27 cellular contexts compared by ENCODE assay signal in genomic region chr17:8504460-8505207, GRCh38.
"Had no signal": no experiment of that assay in that cellular context is flagged by ENCODE, and none has a peak within 500 bp of the region (broad histone marks: within the 10 kb centered on the region; RNA-seq: fewer than 3 reads in every experiment).

No MANE protein-coding gene starts in this region.

- H3K36me3 ChIP-seq: transverse colon, uterus had no signal

- H3K4me3 Mint-ChIP-seq: activated B cell treated with CpG ODN at 0.5 μM for 24 hours; activated CD4-positive, alpha-beta T cell treated with anti-CD3 and anti-CD28 coated beads for 36 hours; activated naive CD8-positive, alpha-beta T cell; stimulated activated naive B cell treated with anti-CD40 and anti-IgM and Interleukin-4, amounts not matched to agents 10 μg/mL and 1 μg/mL and 100 μg/mL, for 72 hours; T-helper 2 cell treated with Interferon-gamma antibody and Interleukin-4, amounts not matched to agents 5 μg/mL and 100 μg/mL, for 36 hours had no signal

- H3K27me3 ChIP-seq: brain microvascular endothelial cell, esophagus muscularis mucosa, foreskin keratinocyte, heart right ventricle, right atrium auricular region, stomach, suprapubic skin, transverse colon, uterus had no signal

- H2AFZ ChIP-seq: parathyroid adenoma had no signal

- H3K27me3 Mint-ChIP-seq: activated B cell treated with CpG ODN at 0.5 μM for 24 hours; activated CD4-positive, alpha-beta T cell treated with anti-CD3 and anti-CD28 coated beads for 36 hours; activated naive CD8-positive, alpha-beta T cell; stimulated activated naive B cell treated with anti-CD40 and anti-IgM and Interleukin-4, amounts not matched to agents 10 μg/mL and 1 μg/mL and 100 μg/mL, for 72 hours had no signal

- H3K4me3 ChIP-seq: esophagus muscularis mucosa, heart right ventricle, lower lobe of right lung, right atrium auricular region, stomach, suprapubic skin, transverse colon, uterus had no signal

- H3K9me3 ChIP-seq: esophagus muscularis mucosa, heart right ventricle, lower lobe of right lung, right atrium auricular region, stomach, suprapubic skin, transverse colon, uterus had no signal

- H3K9ac ChIP-seq: parathyroid adenoma had no signal

- H3K79me2 ChIP-seq: parathyroid adenoma had no signal

- H3K27ac ChIP-seq: brain microvascular endothelial cell, foreskin keratinocyte, lower lobe of right lung, parathyroid adenoma, stomach, suprapubic skin, transverse colon, uterus had no signal

- H3K4me1 Mint-ChIP-seq: activated B cell treated with CpG ODN at 0.5 μM for 24 hours; activated CD4-positive, alpha-beta T cell treated with anti-CD3 and anti-CD28 coated beads for 36 hours; stimulated activated naive B cell treated with anti-CD40 and anti-IgM and Interleukin-4, amounts not matched to agents 10 μg/mL and 1 μg/mL and 100 μg/mL, for 72 hours had no signal

- ATAC-seq: activated CD4-positive, alpha-beta T cell treated with anti-CD3 and anti-CD28 coated beads for 36 hours; foreskin keratinocyte; left lobe of liver; stimulated activated naive B cell treated with anti-CD40 and anti-IgM and Interleukin-4, amounts not matched to agents 10 μg/mL and 1 μg/mL and 100 μg/mL, for 72 hours had no signal

- H3K4me1 ChIP-seq: foreskin keratinocyte, lower lobe of right lung, parathyroid adenoma, right atrium auricular region, stomach, transverse colon, uterus had no signal

- H3K9me3 Mint-ChIP-seq: activated B cell treated with CpG ODN at 0.5 μM for 24 hours; stimulated activated naive B cell treated with anti-CD40 and anti-IgM and Interleukin-4, amounts not matched to agents 10 μg/mL and 1 μg/mL and 100 μg/mL, for 72 hours; T-helper 2 cell treated with Interferon-gamma antibody and Interleukin-4, amounts not matched to agents 5 μg/mL and 100 μg/mL, for 36 hours had no signal

- DNase-seq: activated B cell treated with CpG ODN at 0.5 μM for 24 hours; activated CD4-positive, alpha-beta T cell treated with anti-CD3 and anti-CD28 coated beads for 36 hours; activated CD4-positive, alpha-beta T cell treated with anti-CD3 and anti-CD28 coated beads, Interleukin-2, amount 50 U/mL, for 4 hours; activated effector memory CD4-positive, alpha-beta T cell treated with Interleukin-2 at 50 U/mL for 16 hours; activated naive CD4-positive, alpha-beta T cell treated with Interleukin-2 at 50 U/mL for 16 hours; anterior cingulate cortex; brain microvascular endothelial cell; foreskin keratinocyte; heart right ventricle; kidney glomerular epithelial cell; lower lobe of right lung; mesendoderm; occipital lobe; stimulated activated CD4-positive, alpha-beta T cell treated with anti-CD3 and anti-CD28 coated beads, Interleukin-15, amount 100 ng/mL, for 24 hours; stimulated activated CD4-positive, alpha-beta T cell treated with anti-CD3 and anti-CD28 coated beads, Interleukin-2, amount 100 ng/mL, for 24 hours; stimulated activated naive B cell treated with anti-CD40 and anti-IgM and Interleukin-4, amounts not matched to agents 10 μg/mL and 1 μg/mL and 100 μg/mL, for 72 hours; stomach; T-helper 1 cell; transverse colon; uterus had no signal

- H3K27ac Mint-ChIP-seq: activated B cell treated with CpG ODN at 0.5 μM for 24 hours; activated CD4-positive, alpha-beta T cell treated with anti-CD3 and anti-CD28 coated beads for 36 hours; activated naive CD8-positive, alpha-beta T cell; stimulated activated naive B cell treated with anti-CD40 and anti-IgM and Interleukin-4, amounts not matched to agents 10 μg/mL and 1 μg/mL and 100 μg/mL, for 72 hours; T-helper 2 cell treated with Interferon-gamma antibody and Interleukin-4, amounts not matched to agents 5 μg/mL and 100 μg/mL, for 36 hours had no signal
